1 cellular context compared by ENCODE assay signal in the genomic region with DNA sequence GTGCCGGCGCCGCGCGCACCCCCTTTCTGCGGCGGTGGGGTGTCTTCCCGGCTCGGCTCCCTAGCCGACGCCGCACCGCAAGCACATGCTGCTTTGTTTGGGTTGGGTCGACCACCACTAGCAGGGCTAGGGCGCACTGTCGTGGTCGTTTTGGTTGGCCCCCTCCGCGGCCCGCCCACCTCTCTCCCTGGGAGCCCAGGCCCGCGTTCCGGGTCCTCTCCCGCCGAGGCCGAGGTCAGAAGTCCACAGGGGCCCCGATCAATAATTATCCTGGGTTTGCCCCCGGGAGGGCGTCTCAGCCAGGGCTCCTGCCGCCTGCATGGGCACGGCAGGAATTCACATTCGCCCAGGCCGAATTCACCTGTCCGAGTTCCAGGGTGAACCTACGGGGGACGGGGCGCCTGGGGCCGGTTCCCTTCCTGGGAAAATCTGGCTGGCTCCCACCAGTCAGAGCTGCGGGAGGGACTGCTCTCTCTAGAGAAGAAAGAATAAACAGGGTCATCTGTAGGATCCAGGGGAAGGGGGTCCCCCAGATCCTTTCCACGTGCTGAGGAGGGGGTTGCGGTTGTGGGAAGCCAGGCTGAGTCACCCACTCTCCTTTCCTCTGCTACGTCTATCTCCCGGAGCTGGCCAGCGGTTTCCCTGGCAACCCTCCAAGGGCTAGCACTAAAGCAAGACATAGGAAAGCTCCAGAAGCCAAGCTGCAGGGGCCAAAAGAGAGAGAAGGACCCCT.
A peak's percentile ranks its signal among the peaks of the same experiment; 100 is the strongest.
TF ChIP-seq lines count a peak whose summit lies in the region.

No MANE protein-coding gene starts in this region.

TF ChIP-seq in K562, 482 proteins besides CTCF, POLR2A, EP300 and RAD21 (continued from another document and continues in another):
- peak; percentile 84 for TF ChIP-seq BHLHE40 (IDR thresholded peaks at IDR 0.05; ENCODE audit: low read length)
- peak; percentile 95 for TF ChIP-seq FOSL1 (tag; conservative IDR thresholded peaks at IDR 0.05)
- peak; percentile 3; the same call in 1 of the 2 replicates for TF ChIP-seq ZNF316 (IDR thresholded peaks at IDR 0.05)
- TF ChIP-seq, protein P1, sequence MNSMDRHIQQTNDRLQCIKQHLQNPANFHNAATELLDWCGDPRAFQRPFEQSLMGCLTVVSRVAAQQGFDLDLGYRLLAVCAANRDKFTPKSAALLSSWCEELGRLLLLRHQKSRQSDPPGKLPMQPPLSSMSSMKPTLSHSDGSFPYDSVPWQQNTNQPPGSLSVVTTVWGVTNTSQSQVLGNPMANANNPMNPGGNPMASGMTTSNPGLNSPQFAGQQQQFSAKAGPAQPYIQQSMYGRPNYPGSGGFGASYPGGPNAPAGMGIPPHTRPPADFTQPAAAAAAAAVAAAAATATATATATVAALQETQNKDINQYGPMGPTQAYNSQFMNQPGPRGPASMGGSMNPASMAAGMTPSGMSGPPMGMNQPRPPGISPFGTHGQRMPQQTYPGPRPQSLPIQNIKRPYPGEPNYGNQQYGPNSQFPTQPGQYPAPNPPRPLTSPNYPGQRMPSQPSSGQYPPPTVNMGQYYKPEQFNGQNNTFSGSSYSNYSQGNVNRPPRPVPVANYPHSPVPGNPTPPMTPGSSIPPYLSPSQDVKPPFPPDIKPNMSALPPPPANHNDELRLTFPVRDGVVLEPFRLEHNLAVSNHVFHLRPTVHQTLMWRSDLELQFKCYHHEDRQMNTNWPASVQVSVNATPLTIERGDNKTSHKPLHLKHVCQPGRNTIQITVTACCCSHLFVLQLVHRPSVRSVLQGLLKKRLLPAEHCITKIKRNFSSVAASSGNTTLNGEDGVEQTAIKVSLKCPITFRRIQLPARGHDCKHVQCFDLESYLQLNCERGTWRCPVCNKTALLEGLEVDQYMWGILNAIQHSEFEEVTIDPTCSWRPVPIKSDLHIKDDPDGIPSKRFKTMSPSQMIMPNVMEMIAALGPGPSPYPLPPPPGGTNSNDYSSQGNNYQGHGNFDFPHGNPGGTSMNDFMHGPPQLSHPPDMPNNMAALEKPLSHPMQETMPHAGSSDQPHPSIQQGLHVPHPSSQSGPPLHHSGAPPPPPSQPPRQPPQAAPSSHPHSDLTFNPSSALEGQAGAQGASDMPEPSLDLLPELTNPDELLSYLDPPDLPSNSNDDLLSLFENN (IDR thresholded peaks at IDR 0.05; ENCODE audit: low read depth in 2 of 2, low read length in 2 of 2) = peak in 1 of 2 experiments; percentile 25; a peak in 1 of 4 replicates
- peak; percentile 80; the same call in 1 of the 2 replicates for TF ChIP-seq NFRKB (IDR thresholded peaks at IDR 0.05; ENCODE audit: low read depth)
- TF ChIP-seq ETV1 (tag; conservative IDR thresholded peaks at IDR 0.05; ENCODE audit: low read depth) = 0 out of 2 replicates have a peak, but pooled peaks have one; percentile 28
- 0 out of 2 replicates have a peak, but pooled peaks have one; percentile 27 for TF ChIP-seq ZNF41 (CRISPR knock-in tag; conservative IDR thresholded peaks at IDR 0.05)
- TF ChIP-seq SOX6 (IDR thresholded peaks at IDR 0.05) = no peak
- TF ChIP-seq, protein P2, sequence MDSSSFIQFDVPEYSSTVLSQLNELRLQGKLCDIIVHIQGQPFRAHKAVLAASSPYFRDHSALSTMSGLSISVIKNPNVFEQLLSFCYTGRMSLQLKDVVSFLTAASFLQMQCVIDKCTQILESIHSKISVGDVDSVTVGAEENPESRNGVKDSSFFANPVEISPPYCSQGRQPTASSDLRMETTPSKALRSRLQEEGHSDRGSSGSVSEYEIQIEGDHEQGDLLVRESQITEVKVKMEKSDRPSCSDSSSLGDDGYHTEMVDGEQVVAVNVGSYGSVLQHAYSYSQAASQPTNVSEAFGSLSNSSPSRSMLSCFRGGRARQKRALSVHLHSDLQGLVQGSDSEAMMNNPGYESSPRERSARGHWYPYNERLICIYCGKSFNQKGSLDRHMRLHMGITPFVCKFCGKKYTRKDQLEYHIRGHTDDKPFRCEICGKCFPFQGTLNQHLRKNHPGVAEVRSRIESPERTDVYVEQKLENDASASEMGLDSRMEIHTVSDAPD (CRISPR knock-in tag; IDR thresholded peaks at IDR 0.05) = no peak
- peak in 1 of 2 experiments; percentile 8; a peak in 1 of 4 replicates for TF ChIP-seq RCOR1 (IDR thresholded peaks at IDR 0.05; ENCODE audit: borderline replicate concordance in 1 of 2, low read depth in 2 of 2, low read length in 2 of 2)
- no peak for TF ChIP-seq CCAR2 (IDR thresholded peaks at IDR 0.05; ENCODE audit: low read depth, low read length)
- TF ChIP-seq, protein P3, sequence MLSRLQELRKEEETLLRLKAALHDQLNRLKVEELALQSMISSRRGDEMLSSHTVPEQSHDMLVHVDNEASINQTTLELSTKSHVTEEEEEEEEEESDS (CRISPR knock-in tag; IDR thresholded peaks at IDR 0.05) = no peak
- TF ChIP-seq NBN (IDR thresholded peaks at IDR 0.05; ENCODE audit: low read depth) = peak; percentile 69; the same call in 1 of the 2 replicates
- 0 out of 2 replicates have a peak, but pooled peaks have one; percentile 52 for TF ChIP-seq ZNF707 (CRISPR knock-in tag; conservative IDR thresholded peaks at IDR 0.05)
- TF ChIP-seq NONO (IDR thresholded peaks at IDR 0.05; ENCODE audit: low read depth in 2 of 2, low read length in 1 of 2) = peak in 1 of 2 experiments; percentile 10; a peak in 1 of 4 replicates
- TF ChIP-seq NFIC (IDR thresholded peaks at IDR 0.05) = peak; percentile 92
- peak in 1 of 2 experiments; percentile 9; a peak in 1 of 4 replicates for TF ChIP-seq TBL1XR1 (IDR thresholded peaks at IDR 0.05; ENCODE audit: low read length in 2 of 2)
- TF ChIP-seq, protein P4, sequence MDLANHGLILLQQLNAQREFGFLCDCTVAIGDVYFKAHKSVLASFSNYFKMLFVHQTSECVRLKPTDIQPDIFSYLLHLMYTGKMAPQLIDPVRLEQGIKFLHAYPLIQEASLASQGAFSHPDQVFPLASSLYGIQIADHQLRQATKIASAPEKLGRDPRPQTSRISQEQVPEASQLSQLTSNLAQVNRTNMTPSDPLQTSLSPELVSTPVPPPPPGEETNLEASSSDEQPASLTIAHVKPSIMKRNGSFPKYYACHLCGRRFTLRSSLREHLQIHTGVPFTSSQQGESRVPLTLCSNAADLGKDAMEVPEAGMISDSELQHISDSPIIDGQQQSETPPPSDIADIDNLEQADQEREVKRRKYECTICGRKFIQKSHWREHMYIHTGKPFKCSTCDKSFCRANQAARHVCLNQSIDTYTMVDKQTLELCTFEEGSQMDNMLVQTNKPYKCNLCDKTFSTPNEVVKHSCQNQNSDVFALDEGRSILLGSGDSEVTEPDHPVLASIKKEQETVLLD (IDR thresholded peaks at IDR 0.05) = peak; percentile 60; the same call in 1 of the 2 replicates
- TF ChIP-seq KDM4B (IDR thresholded peaks at IDR 0.05; ENCODE audit: borderline replicate concordance in 2 of 2, low read depth in 1 of 2) = 0 out of 4 replicates have a peak, but pooled peaks of 1 of the 2 experiments have one; percentile 3
- TF ChIP-seq SIN3B (IDR thresholded peaks at IDR 0.05; ENCODE audit: low read depth) = no peak
- TF ChIP-seq MEF2A (IDR thresholded peaks at IDR 0.05; ENCODE audit: control insufficient read depth, low read depth, low read length) = no peak
- no peak for TF ChIP-seq NR4A1 (CRISPR knock-in tag; IDR thresholded peaks at IDR 0.05)
- TF ChIP-seq NR4A1 (tag; IDR thresholded peaks at IDR 0.05) = 0 out of 2 replicates have a peak, but pooled peaks have one; percentile 56
- TF ChIP-seq, protein P5, sequence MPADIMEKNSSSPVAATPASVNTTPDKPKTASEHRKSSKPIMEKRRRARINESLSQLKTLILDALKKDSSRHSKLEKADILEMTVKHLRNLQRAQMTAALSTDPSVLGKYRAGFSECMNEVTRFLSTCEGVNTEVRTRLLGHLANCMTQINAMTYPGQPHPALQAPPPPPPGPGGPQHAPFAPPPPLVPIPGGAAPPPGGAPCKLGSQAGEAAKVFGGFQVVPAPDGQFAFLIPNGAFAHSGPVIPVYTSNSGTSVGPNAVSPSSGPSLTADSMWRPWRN (IDR thresholded peaks at IDR 0.05; ENCODE audit: low read depth) = 0 out of 2 replicates have a peak, but pooled peaks have one; percentile 58
- TF ChIP-seq OTX1 (CRISPR knock-in tag; IDR thresholded peaks at IDR 0.05) = no peak
- peak; percentile 59 for TF ChIP-seq ZNF766 (CRISPR knock-in tag; conservative IDR thresholded peaks at IDR 0.05)
- peak; percentile 74 for TF ChIP-seq RNF2 (IDR thresholded peaks at IDR 0.05)
- TF ChIP-seq JUND (IDR thresholded peaks at IDR 0.05; ENCODE audit: borderline replicate concordance, low read depth, low read length) = peak; percentile 95
- TF ChIP-seq JUND (tag; IDR thresholded peaks at IDR 0.05; ENCODE audit: borderline replicate concordance, low read depth, low read length) = peak; percentile 88; the same call in 2 of the 3 replicates
- no peak for TF ChIP-seq XRCC4 (IDR thresholded peaks at IDR 0.05; ENCODE audit: extremely low read depth, insufficient read depth, insufficient read length)
- TF ChIP-seq, protein P6, sequence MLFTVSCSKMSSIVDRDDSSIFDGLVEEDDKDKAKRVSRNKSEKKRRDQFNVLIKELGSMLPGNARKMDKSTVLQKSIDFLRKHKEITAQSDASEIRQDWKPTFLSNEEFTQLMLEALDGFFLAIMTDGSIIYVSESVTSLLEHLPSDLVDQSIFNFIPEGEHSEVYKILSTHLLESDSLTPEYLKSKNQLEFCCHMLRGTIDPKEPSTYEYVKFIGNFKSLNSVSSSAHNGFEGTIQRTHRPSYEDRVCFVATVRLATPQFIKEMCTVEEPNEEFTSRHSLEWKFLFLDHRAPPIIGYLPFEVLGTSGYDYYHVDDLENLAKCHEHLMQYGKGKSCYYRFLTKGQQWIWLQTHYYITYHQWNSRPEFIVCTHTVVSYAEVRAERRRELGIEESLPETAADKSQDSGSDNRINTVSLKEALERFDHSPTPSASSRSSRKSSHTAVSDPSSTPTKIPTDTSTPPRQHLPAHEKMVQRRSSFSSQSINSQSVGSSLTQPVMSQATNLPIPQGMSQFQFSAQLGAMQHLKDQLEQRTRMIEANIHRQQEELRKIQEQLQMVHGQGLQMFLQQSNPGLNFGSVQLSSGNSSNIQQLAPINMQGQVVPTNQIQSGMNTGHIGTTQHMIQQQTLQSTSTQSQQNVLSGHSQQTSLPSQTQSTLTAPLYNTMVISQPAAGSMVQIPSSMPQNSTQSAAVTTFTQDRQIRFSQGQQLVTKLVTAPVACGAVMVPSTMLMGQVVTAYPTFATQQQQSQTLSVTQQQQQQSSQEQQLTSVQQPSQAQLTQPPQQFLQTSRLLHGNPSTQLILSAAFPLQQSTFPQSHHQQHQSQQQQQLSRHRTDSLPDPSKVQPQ (CRISPR knock-in tag; IDR thresholded peaks at IDR 0.05; ENCODE audit: borderline replicate concordance) = no peak
- TF ChIP-seq HDAC1 (IDR thresholded peaks at IDR 0.05) = peak in 1 of 2 experiments; percentile 32; a peak in 1 of 4 replicates
- peak; percentile 40; the same call in 1 of the 2 replicates for TF ChIP-seq ELF4 (CRISPR knock-in tag; IDR thresholded peaks at IDR 0.05)
- TF ChIP-seq ZKSCAN1 (IDR thresholded peaks at IDR 0.05; ENCODE audit: low read depth, low read length) = peak; percentile 10; the same call in 1 of the 2 replicates
- peak; percentile 50; the same call in 1 of the 2 replicates for TF ChIP-seq MTA3 (IDR thresholded peaks at IDR 0.05; ENCODE audit: borderline replicate concordance)
- TF ChIP-seq ELF1 (tag; IDR thresholded peaks at IDR 0.05) = peak; percentile 63
- TF ChIP-seq, protein P7, sequence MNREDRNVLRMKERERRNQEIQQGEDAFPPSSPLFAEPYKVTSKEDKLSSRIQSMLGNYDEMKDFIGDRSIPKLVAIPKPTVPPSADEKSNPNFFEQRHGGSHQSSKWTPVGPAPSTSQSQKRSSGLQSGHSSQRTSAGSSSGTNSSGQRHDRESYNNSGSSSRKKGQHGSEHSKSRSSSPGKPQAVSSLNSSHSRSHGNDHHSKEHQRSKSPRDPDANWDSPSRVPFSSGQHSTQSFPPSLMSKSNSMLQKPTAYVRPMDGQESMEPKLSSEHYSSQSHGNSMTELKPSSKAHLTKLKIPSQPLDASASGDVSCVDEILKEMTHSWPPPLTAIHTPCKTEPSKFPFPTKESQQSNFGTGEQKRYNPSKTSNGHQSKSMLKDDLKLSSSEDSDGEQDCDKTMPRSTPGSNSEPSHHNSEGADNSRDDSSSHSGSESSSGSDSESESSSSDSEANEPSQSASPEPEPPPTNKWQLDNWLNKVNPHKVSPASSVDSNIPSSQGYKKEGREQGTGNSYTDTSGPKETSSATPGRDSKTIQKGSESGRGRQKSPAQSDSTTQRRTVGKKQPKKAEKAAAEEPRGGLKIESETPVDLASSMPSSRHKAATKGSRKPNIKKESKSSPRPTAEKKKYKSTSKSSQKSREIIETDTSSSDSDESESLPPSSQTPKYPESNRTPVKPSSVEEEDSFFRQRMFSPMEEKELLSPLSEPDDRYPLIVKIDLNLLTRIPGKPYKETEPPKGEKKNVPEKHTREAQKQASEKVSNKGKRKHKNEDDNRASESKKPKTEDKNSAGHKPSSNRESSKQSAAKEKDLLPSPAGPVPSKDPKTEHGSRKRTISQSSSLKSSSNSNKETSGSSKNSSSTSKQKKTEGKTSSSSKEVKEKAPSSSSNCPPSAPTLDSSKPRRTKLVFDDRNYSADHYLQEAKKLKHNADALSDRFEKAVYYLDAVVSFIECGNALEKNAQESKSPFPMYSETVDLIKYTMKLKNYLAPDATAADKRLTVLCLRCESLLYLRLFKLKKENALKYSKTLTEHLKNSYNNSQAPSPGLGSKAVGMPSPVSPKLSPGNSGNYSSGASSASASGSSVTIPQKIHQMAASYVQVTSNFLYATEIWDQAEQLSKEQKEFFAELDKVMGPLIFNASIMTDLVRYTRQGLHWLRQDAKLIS (CRISPR knock-in tag; IDR thresholded peaks at IDR 0.05) = peak; percentile 19; the same call in 1 of the 2 replicates
- 0 out of 2 replicates have a peak, but pooled peaks have one; percentile 41 for TF ChIP-seq ZNF445 (CRISPR knock-in tag; IDR thresholded peaks at IDR 0.05; ENCODE audit: low read depth)
- TF ChIP-seq RFX1 (IDR thresholded peaks at IDR 0.05) = peak; percentile 92
- peak; percentile 62; the same call in 1 of the 2 replicates for TF ChIP-seq CREM (IDR thresholded peaks at IDR 0.05; ENCODE audit: low read depth)
- TF ChIP-seq, protein P8, sequence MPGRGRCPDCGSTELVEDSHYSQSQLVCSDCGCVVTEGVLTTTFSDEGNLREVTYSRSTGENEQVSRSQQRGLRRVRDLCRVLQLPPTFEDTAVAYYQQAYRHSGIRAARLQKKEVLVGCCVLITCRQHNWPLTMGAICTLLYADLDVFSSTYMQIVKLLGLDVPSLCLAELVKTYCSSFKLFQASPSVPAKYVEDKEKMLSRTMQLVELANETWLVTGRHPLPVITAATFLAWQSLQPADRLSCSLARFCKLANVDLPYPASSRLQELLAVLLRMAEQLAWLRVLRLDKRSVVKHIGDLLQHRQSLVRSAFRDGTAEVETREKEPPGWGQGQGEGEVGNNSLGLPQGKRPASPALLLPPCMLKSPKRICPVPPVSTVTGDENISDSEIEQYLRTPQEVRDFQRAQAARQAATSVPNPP (IDR thresholded peaks at IDR 0.05; ENCODE audit: borderline replicate concordance, insufficient read depth, insufficient read length) = no peak
- TF ChIP-seq RBM17 (IDR thresholded peaks at IDR 0.05; ENCODE audit: borderline replicate concordance, low read depth, low read length) = no peak
- TF ChIP-seq TBP (optimal IDR thresholded peaks at IDR 0.05; ENCODE audit: low read depth, low read length) = peak; percentile 21
- TF ChIP-seq, protein P9, sequence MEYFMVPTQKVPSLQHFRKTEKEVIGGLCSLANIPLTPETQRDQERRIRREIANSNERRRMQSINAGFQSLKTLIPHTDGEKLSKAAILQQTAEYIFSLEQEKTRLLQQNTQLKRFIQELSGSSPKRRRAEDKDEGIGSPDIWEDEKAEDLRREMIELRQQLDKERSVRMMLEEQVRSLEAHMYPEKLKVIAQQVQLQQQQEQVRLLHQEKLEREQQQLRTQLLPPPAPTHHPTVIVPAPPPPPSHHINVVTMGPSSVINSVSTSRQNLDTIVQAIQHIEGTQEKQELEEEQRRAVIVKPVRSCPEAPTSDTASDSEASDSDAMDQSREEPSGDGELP (CRISPR knock-in tag; IDR thresholded peaks at IDR 0.05; ENCODE audit: borderline replicate concordance) = peak; percentile 24; the same call in 1 of the 2 replicates
